In genomic region chr4:185634066-185634652, GRCh38 we compare ENCODE assay signal across 1 cellular context.
TF ChIP-seq lines count a peak whose summit lies in the region.

No MANE protein-coding gene starts in this region.

TF ChIP-seq in SK-N-SH treated with all-trans-retinoic acid at 6 μM for 48 hours, 23 proteins besides CTCF, POLR2A, EP300 and RAD21 (continued from another document):
- TF ChIP-seq, protein P1, sequence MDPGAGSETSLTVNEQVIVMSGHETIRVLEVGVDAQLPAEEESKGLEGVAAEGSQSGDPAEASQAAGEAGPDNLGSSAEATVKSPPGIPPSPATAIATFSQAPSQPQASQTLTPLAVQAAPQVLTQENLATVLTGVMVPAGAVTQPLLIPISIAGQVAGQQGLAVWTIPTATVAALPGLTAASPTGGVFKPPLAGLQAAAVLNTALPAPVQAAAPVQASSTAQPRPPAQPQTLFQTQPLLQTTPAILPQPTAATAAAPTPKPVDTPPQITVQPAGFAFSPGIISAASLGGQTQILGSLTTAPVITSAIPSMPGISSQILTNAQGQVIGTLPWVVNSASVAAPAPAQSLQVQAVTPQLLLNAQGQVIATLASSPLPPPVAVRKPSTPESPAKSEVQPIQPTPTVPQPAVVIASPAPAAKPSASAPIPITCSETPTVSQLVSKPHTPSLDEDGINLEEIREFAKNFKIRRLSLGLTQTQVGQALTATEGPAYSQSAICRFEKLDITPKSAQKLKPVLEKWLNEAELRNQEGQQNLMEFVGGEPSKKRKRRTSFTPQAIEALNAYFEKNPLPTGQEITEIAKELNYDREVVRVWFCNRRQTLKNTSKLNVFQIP (CRISPR knock-in tag; IDR thresholded peaks at IDR 0.05; ENCODE audit: borderline replicate concordance, low read depth), result no peak
- TF ChIP-seq ZNF8 (CRISPR knock-in tag; IDR thresholded peaks at IDR 0.05) (no peak), CSDC2 (CRISPR knock-in tag; IDR thresholded peaks at IDR 0.05) (no peak), TOX (CRISPR knock-in tag; IDR thresholded peaks at IDR 0.05; ENCODE audit: borderline replicate concordance) (no peak), BACH2 (CRISPR knock-in tag; IDR thresholded peaks at IDR 0.05; ENCODE audit: borderline replicate concordance) (no peak), ZNF565 (CRISPR knock-in tag; conservative IDR thresholded peaks at IDR 0.05; ENCODE audit: low read depth) (no peak), ZC3H10 (CRISPR knock-in tag; IDR thresholded peaks at IDR 0.05) (no peak), ESRRG (CRISPR knock-in tag; IDR thresholded peaks at IDR 0.05) (no peak), OSR1 (CRISPR knock-in tag; IDR thresholded peaks at IDR 0.05) (no peak), SNAI2 (CRISPR knock-in tag; IDR thresholded peaks at IDR 0.05) (no peak), RARB (CRISPR knock-in tag; IDR thresholded peaks at IDR 0.05) (no peak), ZNF70 (CRISPR knock-in tag; IDR thresholded peaks at IDR 0.05) (no peak)
- TF ChIP-seq, protein P2, sequence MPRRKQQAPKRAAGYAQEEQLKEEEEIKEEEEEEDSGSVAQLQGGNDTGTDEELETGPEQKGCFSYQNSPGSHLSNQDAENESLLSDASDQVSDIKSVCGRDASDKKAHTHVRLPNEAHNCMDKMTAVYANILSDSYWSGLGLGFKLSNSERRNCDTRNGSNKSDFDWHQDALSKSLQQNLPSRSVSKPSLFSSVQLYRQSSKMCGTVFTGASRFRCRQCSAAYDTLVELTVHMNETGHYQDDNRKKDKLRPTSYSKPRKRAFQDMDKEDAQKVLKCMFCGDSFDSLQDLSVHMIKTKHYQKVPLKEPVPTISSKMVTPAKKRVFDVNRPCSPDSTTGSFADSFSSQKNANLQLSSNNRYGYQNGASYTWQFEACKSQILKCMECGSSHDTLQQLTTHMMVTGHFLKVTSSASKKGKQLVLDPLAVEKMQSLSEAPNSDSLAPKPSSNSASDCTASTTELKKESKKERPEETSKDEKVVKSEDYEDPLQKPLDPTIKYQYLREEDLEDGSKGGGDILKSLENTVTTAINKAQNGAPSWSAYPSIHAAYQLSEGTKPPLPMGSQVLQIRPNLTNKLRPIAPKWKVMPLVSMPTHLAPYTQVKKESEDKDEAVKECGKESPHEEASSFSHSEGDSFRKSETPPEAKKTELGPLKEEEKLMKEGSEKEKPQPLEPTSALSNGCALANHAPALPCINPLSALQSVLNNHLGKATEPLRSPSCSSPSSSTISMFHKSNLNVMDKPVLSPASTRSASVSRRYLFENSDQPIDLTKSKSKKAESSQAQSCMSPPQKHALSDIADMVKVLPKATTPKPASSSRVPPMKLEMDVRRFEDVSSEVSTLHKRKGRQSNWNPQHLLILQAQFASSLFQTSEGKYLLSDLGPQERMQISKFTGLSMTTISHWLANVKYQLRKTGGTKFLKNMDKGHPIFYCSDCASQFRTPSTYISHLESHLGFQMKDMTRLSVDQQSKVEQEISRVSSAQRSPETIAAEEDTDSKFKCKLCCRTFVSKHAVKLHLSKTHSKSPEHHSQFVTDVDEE (CRISPR knock-in tag; IDR thresholded peaks at IDR 0.05), result no peak
